Comparison of ENCODE assay signal across 18 cellular contexts in the genomic region with DNA sequence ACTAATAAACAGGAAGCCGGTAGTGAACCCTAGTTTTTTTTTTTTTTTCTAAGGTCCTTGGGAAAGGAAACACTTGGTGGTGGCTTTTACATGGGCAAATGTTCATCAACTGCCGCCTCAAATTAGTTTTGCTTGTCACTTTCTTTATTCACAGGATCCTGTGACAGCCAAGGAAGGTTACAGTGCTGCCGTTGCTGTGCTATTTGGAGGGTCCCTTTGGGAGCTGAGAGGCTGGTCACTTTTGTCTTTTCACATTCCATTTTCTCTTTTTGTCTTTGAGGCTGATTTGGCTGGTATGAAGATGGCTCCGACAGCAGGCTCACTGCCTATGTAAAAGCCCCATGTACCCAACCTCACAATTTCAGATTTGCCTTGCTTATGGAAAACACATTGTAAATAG.
DNase-seq lines count a peak whose midpoint lies in the region; ATAC-seq and TF ChIP-seq lines count a peak whose summit lies in the region.
"Had no signal": no experiment of that assay in that cellular context is flagged by ENCODE, and none has a peak within 500 bp of the region (broad histone marks: within the 10 kb centered on the region; RNA-seq: fewer than 3 reads in every experiment).

No MANE protein-coding gene starts in this region.

- peak overlapping the region; percentile 90 for H3K27ac ChIP-seq in DOHH2 (ENCODE audit: low read depth, low read length)
- peak overlapping the region; percentile 93 for H3K27ac ChIP-seq in SU-DHL-6 (ENCODE audit: low read depth, low read length)
- H3K27ac ChIP-seq in mesendoderm (ENCODE audit: low read depth, low read length) = no peak overlapping the region
- H3K27ac ChIP-seq in psoas muscle = peak overlapping the region; percentile 53
- H3K27ac ChIP-seq: KMS-11 had no signal

- no peaks in the 10 kb centered on the region for H3K79me1 ChIP-seq in mesendoderm (ENCODE audit: low read length)

- no peaks in the 10 kb centered on the region for H3K9me2 ChIP-seq in DOHH2 (replicated peaks; ENCODE audit: control insufficient read depth, low read length)
- H3K9me2 ChIP-seq in SU-DHL-6 (replicated peaks; ENCODE audit: insufficient read depth, low read length) = no peaks in the 10 kb centered on the region

- no peak overlapping the region for H2BK15ac ChIP-seq in mesendoderm (replicated peaks; ENCODE audit: low read depth)

- H3K56ac ChIP-seq in mesendoderm (ENCODE audit: low read length) = no peak overlapping the region

- no peak overlapping the region for H3K23ac ChIP-seq in mesendoderm (ENCODE audit: low read length)

- intact Hi-C loops in psoas muscle (cut with DNase I) = no loop called here

- no peak overlapping the region for H2BK120ac ChIP-seq in mesendoderm (ENCODE audit: low read depth, low read length)

- ATAC-seq in psoas muscle = no peak
- ATAC-seq: GM12878, SK-N-SH treated with all-trans-retinoic acid at 6 μM for 48 hours had no signal

- H4K20me1 ChIP-seq in DOHH2 (ENCODE audit: control insufficient read depth, insufficient read depth, low read depth, low read length) = no peaks in the 10 kb centered on the region
- H4K20me1 ChIP-seq in SU-DHL-6 (ENCODE audit: low read depth, low read length) = no peaks in the 10 kb centered on the region

- peak overlapping the region; percentile 46 for H3K9ac ChIP-seq in SU-DHL-6 (ENCODE audit: low read length)
- no peak overlapping the region for H3K9ac ChIP-seq in mesendoderm (ENCODE audit: low read length)
- H3K9ac ChIP-seq: KMS-11 had no signal

- H3K36me3 ChIP-seq in DOHH2 (ENCODE audit: control insufficient read depth, low read length) = 0 out of 2 replicates have a peak, but pooled peaks cover 2% of the 10 kb centered on the region
- no peaks in the 10 kb centered on the region for H3K36me3 ChIP-seq in SU-DHL-6 (ENCODE audit: low read length)
- H3K36me3 ChIP-seq in mesendoderm (ENCODE audit: control insufficient read depth, insufficient read depth, low read length) = no peaks in the 10 kb centered on the region
- no peaks in the 10 kb centered on the region for H3K36me3 ChIP-seq in psoas muscle (ENCODE audit: insufficient read depth in 1 of 2, low read depth in 1 of 2)
- H3K36me3 ChIP-seq: MG63, Peyer's patch had no signal

- no peak overlapping the region for H4K8ac ChIP-seq in mesendoderm (ENCODE audit: low read depth, low read length)

- H2AFZ ChIP-seq in SU-DHL-6 (ENCODE audit: low read depth, low read length, severe bottlenecking) = no peak overlapping the region

- TF ChIP-seq CTCF in DOHH2 (IDR thresholded peaks at IDR 0.05; ENCODE audit: low read depth, low read length, poor library complexity, severe bottlenecking) (no peak), SU-DHL-6 (IDR thresholded peaks at IDR 0.05; ENCODE audit: insufficient read depth, low read length, poor library complexity, severe bottlenecking) (no peak), psoas muscle (IDR thresholded peaks at IDR 0.05) (no peak)

- peak overlapping the region; percentile 42 for H2BK5ac ChIP-seq in mesendoderm (ENCODE audit: low read length)

- H3K4ac ChIP-seq in mesendoderm (ENCODE audit: low read depth, low read length) = peak overlapping the region; percentile 20

- no peak overlapping the region for H4K5ac ChIP-seq in mesendoderm (ENCODE audit: low read length)

- no peaks in the 10 kb centered on the region for H3K9me3 ChIP-seq in DOHH2 (ENCODE audit: control insufficient read depth, insufficient read depth, low read length)
- no peaks in the 10 kb centered on the region for H3K9me3 ChIP-seq in SU-DHL-6 (ENCODE audit: insufficient read depth, low read length)
- H3K9me3 ChIP-seq in psoas muscle = no peaks in the 10 kb centered on the region
- H3K9me3 ChIP-seq: MG63, Peyer's patch had no signal

- peak overlapping the region; percentile 71 for H3K18ac ChIP-seq in mesendoderm (ENCODE audit: low read length)

- WGBS in mesendoderm (ENCODE audit: extremely low coverage, insufficient coverage, low lambda C conversion rate) = no CpG with 5 or more reads among the region's 4 CpGs
- 44 to 56% (median 47%) methylated on average over 4 of the region's 4 CpGs for WGBS in psoas muscle, 3 donors

- H3K4me3 ChIP-seq in DOHH2 (ENCODE audit: low read length) (peak overlapping the region; percentile 46; the same call in 1 of the 2 replicates), SU-DHL-6 (ENCODE audit: insufficient read depth, low read length, poor library complexity, severe bottlenecking) (no peak overlapping the region), mesendoderm (ENCODE audit: low read length) (no peak overlapping the region), psoas muscle (no peak overlapping the region)
- H3K4me3 ChIP-seq: GM12878, MG63, Peyer's patch had no signal

- H3K4me1 ChIP-seq in DOHH2 (ENCODE audit: control insufficient read depth, low read length) = peaks cover 97% of the 10 kb centered on the region
- H3K4me1 ChIP-seq in mesendoderm (ENCODE audit: control insufficient read depth, low read depth, low read length) = peaks cover 24% of the 10 kb centered on the region
- H3K4me1 ChIP-seq in psoas muscle = peaks cover 62% of the 10 kb centered on the region

- H2AK5ac ChIP-seq in mesendoderm (ENCODE audit: low read length) = no peak overlapping the region

- H3K4me2 ChIP-seq in DOHH2 (ENCODE audit: low read length) = peak overlapping the region; percentile 77
- H3K4me2 ChIP-seq in SU-DHL-6 (ENCODE audit: low read depth, low read length, poor library complexity, severe bottlenecking) = peak overlapping the region; percentile 49
- no peak overlapping the region for H3K4me2 ChIP-seq in mesendoderm (ENCODE audit: low read length)
- H3K4me2 ChIP-seq: KMS-11 had no signal

- H3K27me3 ChIP-seq in DOHH2 (ENCODE audit: control insufficient read depth, low read length) = no peaks in the 10 kb centered on the region
- H3K27me3 ChIP-seq in SU-DHL-6 (ENCODE audit: low read length) = no peaks in the 10 kb centered on the region
- no peaks in the 10 kb centered on the region for H3K27me3 ChIP-seq in mesendoderm (ENCODE audit: insufficient read depth, low read length, poor library complexity)
- H3K27me3 ChIP-seq in psoas muscle (ENCODE audit: insufficient read depth in 3 of 3, low read length in 2 of 3) = no peaks in the 10 kb centered on the region
- H3K27me3 ChIP-seq: MG63, Peyer's patch had no signal

- DNase-seq in mesendoderm = no peak
- no peak for DNase-seq in psoas muscle
- DNase-seq in ecto neural progenitor cell (ENCODE audit: low spot score) = no peak
- DNase-seq in activated CD8-positive, alpha-beta memory T cell treated with anti-CD3 and anti-CD28 coated beads, Interleukin-2, amount 50 U/mL, for 4 hours = no peak
- no peak for DNase-seq in glomerular visceral epithelial cell (ENCODE audit: extremely low spot score)
- DNase-seq: C1 segment of cervical spinal cord, GOT3, HFFc6, MG63, NCI-H1694 treated with DMSO at 0.1 percent for 48 hours, NCI-H446, Peyer's patch, Right ventricle myocardium superior had no signal

- H3K79me2 ChIP-seq in DOHH2 (ENCODE audit: control insufficient read depth, low read length) (no peaks in the 10 kb centered on the region), SU-DHL-6 (ENCODE audit: insufficient read depth, low read length) (no peaks in the 10 kb centered on the region), mesendoderm (ENCODE audit: control insufficient read depth, insufficient read depth, low read length) (no peaks in the 10 kb centered on the region)

- peaks cover 36% of the 10 kb centered on the region for H3F3A ChIP-seq in DOHH2 (ENCODE audit: control insufficient read depth, insufficient read depth)
- H3F3A ChIP-seq in SU-DHL-6 (ENCODE audit: insufficient read depth) = peaks cover 19% of the 10 kb centered on the region
